Comparison of ENCODE assay signal across 19 cellular contexts in the genomic region with DNA sequence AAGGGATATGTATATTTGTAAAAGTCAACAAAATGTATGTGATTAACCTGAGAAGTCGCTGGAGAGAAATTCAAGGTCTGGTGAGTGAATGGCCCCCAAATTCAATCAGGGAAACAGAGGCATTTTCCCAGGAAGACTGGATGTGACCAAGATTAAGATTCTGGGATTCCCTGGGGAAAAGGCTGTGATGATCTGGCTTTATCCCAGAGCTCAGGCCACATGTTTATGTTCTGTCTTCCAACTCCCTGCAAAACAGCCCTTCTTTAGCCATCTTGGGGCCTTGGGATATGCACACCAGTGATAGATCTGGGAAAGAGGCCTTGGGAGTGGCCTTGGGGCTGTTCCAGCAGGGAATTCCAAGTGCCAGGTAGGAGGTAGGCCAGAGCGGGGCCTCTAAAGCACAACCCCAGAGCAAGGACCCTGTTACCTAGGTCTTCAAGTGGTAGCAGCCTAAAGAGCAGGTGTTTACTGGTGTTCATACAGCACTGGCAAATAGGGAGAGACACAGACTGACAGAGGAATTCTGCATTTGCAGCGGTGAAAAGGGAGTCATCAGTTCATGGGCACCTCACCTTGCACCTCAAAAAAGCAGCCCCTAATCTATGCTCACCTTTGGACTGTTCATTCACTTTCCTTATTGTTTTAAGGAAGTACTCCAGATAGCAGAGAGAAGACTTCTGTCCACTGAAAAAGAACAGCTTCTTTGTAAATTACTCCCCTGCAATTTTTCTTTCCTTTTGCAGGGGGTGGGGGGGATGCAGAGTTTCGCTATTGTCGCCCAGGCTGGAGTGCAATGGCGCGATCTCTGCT.
DNase-seq lines count a peak whose midpoint lies in the region; ATAC-seq lines count a peak whose summit lies in the region.
"Had no signal": no experiment of that assay in that cellular context is flagged by ENCODE, and none has a peak within 500 bp of the region (broad histone marks: within the 10 kb centered on the region; RNA-seq: fewer than 3 reads in every experiment).

No MANE protein-coding gene starts in this region.

- no peak overlapping the region for H3K9ac ChIP-seq in neuronal stem cell (ENCODE audit: low read depth, low read length, poor library complexity)

- no peak overlapping the region for H2BK5ac ChIP-seq in neuronal stem cell (ENCODE audit: low read length)

- peak; percentile 72 for ATAC-seq in left colon

- H3K27ac ChIP-seq in neuronal stem cell (replicated peaks; ENCODE audit: low read length): no peak overlapping the region
- H3K27ac ChIP-seq: 22Rv1 had no signal

- no peak overlapping the region for H3K4me3 ChIP-seq in neuronal stem cell (ENCODE audit: low read length in 2 of 2)
- H3K4me3 ChIP-seq: HAP-1 had no signal

- H3K14ac ChIP-seq in neuronal stem cell (ENCODE audit: low read length): no peak overlapping the region

- no peak overlapping the region for H3K23ac ChIP-seq in neuronal stem cell (ENCODE audit: low read depth, low read length, poor library complexity)

- no peak overlapping the region for H4K8ac ChIP-seq in neuronal stem cell (ENCODE audit: low read depth, low read length)

- H3K36me3 Mint-ChIP-seq in immature natural killer cell: no peaks in the 10 kb centered on the region

- intact Hi-C loops in left colon (cut with DNase I, micrococcal nuclease): no loop called here

- H3K9me3 Mint-ChIP-seq in immature natural killer cell: peaks cover 0 to 1% (median 0%) of the 10 kb centered on the region in 6 donors
- H3K9me3 Mint-ChIP-seq: CD4-positive, alpha-beta T cell had no signal

- no peak overlapping the region for H3K4me2 ChIP-seq in neuronal stem cell (ENCODE audit: insufficient read depth, low read length, poor library complexity, severe bottlenecking)

- H2BK120ac ChIP-seq in neuronal stem cell (ENCODE audit: low read depth, low read length): no peak overlapping the region

- H3K9me3 ChIP-seq in neuronal stem cell (replicated peaks in 1 of 2; ENCODE audit: control insufficient read depth in 2 of 2, insufficient read depth in 1 of 2, low read depth in 1 of 2, low read length in 2 of 2): peaks cover 0 to 1% of the 10 kb centered on the region in 2 donors
- H3K9me3 ChIP-seq: HAP-1 had no signal

- H3K27ac Mint-ChIP-seq in immature natural killer cell: no peak overlapping the region
- H3K27ac Mint-ChIP-seq: B cell; CD4-positive, alpha-beta T cell had no signal

- H4K91ac ChIP-seq in neuronal stem cell (ENCODE audit: low read depth, low read length, poor library complexity): no peak overlapping the region

- WGBS in neuronal stem cell (ENCODE audit: extremely low coverage in 2 of 2, insufficient read length in 2 of 2, insufficient replicate concordance in 1 of 2), 2 donors: no CpG with 5 or more reads among the region's 7 CpGs

- no peak overlapping the region for H3K18ac ChIP-seq in neuronal stem cell (ENCODE audit: low read length)

- no peak overlapping the region for H2AK5ac ChIP-seq in neuronal stem cell (ENCODE audit: low read depth, low read length)

- no peaks in the 10 kb centered on the region for H3K4me1 Mint-ChIP-seq in immature natural killer cell
- H3K4me1 Mint-ChIP-seq: B cell had no signal

- DNase-seq in DMS79 treated with DMSO at 0.1 percent for 48 hours (lab: John Stamatoyannopoulos, UW) (peak; percentile 23), DMS79 (lab: John Stamatoyannopoulos, UW) (no peak), NCI-H69 (lab: John Stamatoyannopoulos, UW) (peak; percentile 48), left colon (peak; percentile 33 to 40), neuronal stem cell (ENCODE audit: low spot score) (no peak), SIG-M5 (lab: John Stamatoyannopoulos, UW) (no peak), immature natural killer cell (no peak)
- DNase-seq in activated CD4-positive, CD25-positive, alpha-beta regulatory T cell treated with anti-CD3 and anti-CD28 coated beads, Interleukin-2, amount 50 U/mL, for 72 hours: no peak
- DNase-seq: CD4-positive, alpha-beta T cell; IMR-90; Karpas-422; MM.1S; NCI-H1417 treated with DMSO at 0.1 percent for 48 hours; NCI-H2029; NCI-H510A; SHP77 treated with DMSO at 0.1 percent for 48 hours had no signal

- no peaks in the 10 kb centered on the region for H3K79me1 ChIP-seq in neuronal stem cell (ENCODE audit: low read depth, low read length)

- no peak overlapping the region for H3K4ac ChIP-seq in neuronal stem cell (ENCODE audit: low read length)

- peaks cover 4 to 21% of the 10 kb centered on the region in 2 donors for H3K4me1 ChIP-seq in neuronal stem cell (ENCODE audit: control insufficient read depth in 2 of 2, insufficient read depth in 1 of 2, low read depth in 1 of 2, low read length in 2 of 2)
- H3K4me1 ChIP-seq: HAP-1 had no signal

- peaks cover 0 to 4% (median 0%) of the 10 kb centered on the region in 3 experiments for H3K27me3 ChIP-seq in neuronal stem cell (ENCODE audit: control insufficient read depth in 3 of 3, insufficient read depth in 3 of 3, low read depth in 1 of 3, low read length in 3 of 3)

- no peak overlapping the region for H2AFZ ChIP-seq in neuronal stem cell (ENCODE audit: low read length)

- no peak overlapping the region for H2BK12ac ChIP-seq in neuronal stem cell (ENCODE audit: low read length)

- H2BK15ac ChIP-seq in neuronal stem cell (ENCODE audit: low read length): peak overlapping the region; percentile 41

- no peak overlapping the region for H3K4me3 Mint-ChIP-seq in immature natural killer cell
- H3K4me3 Mint-ChIP-seq: B cell; CD4-positive, alpha-beta T cell had no signal

- no peaks in the 10 kb centered on the region for H3K36me3 ChIP-seq in neuronal stem cell (replicated peaks in 1 of 2; ENCODE audit: control insufficient read depth in 2 of 2, insufficient read depth in 2 of 2, low read length in 2 of 2)
- H3K36me3 ChIP-seq: HAP-1 had no signal

- H3K27me3 Mint-ChIP-seq in immature natural killer cell (ENCODE audit: low read depth in 3 of 3): peaks cover 3 to 7% (median 6%) of the 10 kb centered on the region in 3 donors

Comparison
In these comparisons a context has a peak if more than half of its experiments do, and no peak if none do; other contexts are left out.
1. DNase-seq: peak in DMS79 treated with DMSO at 0.1 percent for 48 hours (single experiment), NCI-H69 (single experiment) and left colon (2 of 2); none in DMS79 (single experiment), neuronal stem cell (single experiment), SIG-M5 (single experiment), activated CD4-positive, CD25-positive, alpha-beta regulatory T cell treated with anti-CD3 and anti-CD28 coated beads, Interleukin-2, amount 50 U/mL, for 72 hours (single experiment) and immature natural killer cell (0 of 3).